35 cellular contexts compared by ENCODE assay signal in the genomic region with DNA sequence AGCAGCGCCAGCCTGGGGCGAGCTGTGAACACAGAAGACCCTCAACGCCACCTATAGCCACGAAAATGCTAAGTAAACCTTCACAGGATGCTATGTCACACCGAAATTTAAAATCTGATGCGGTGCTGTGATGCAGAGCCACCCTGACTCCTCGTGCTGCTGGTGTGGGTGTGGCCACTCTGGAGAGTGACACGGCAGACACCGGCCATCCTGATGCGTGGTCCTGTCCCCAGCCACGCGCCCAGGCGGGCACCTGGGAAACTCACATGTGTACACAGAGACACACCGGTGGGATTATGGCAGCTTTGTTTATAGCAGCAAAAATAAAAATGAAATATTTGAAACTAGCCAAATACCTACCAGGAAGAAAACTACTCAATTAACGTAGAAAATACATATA.
"Had no signal": no experiment of that assay in that cellular context is flagged by ENCODE, and none has a peak within 500 bp of the region (broad histone marks: within the 10 kb centered on the region; RNA-seq: fewer than 3 reads in every experiment).

No MANE protein-coding gene starts in this region.

- H3K9ac ChIP-seq: KMS-11 had no signal

- H3K4me2 ChIP-seq: KMS-11 had no signal

- H3K4me3 ChIP-seq: MG63 had no signal

- H3K36me3 ChIP-seq: MG63 had no signal

- H3K9me3 ChIP-seq: MG63 had no signal

- DNase-seq: Karpas-422, Kasumi-1, KG1, MG63, MM.1S, MV-4-11, NCI-H1048, NCI-H1092, NCI-H1092 treated with DMSO at 0.1 percent for 48 hours, NCI-H1105, NCI-H1105 treated with DMSO at 0.1 percent for 48 hours, NCI-H1417, NCI-H1417 treated with DMSO at 0.1 percent for 48 hours, NCI-H1436, NCI-H1436 treated with DMSO at 0.1 percent for 48 hours, NCI-H146, NCI-H1694, NCI-H1694 treated with DMSO at 0.1 percent for 48 hours, NCI-H187, NCI-H187 treated with DMSO at 0.1 percent for 48 hours, NCI-H1930, NCI-H2029, NCI-H2029 treated with DMSO at 0.1 percent for 48 hours, NCI-H2081, NCI-H2081 treated with DMSO at 0.1 percent for 48 hours, NCI-H2107, NCI-H2171, NCI-H2171 treated with DMSO at 0.1 percent for 48 hours, NCI-H2227 treated with DMSO at 0.1 percent for 48 hours, NCI-H226, NCI-H345, NCI-H446, NCI-H446 treated with DMSO at 0.1 percent for 48 hours, NCI-H510A had no signal

- H3K27ac ChIP-seq: KMS-11 had no signal
